1 cellular context compared by ENCODE assay signal in the genomic region with DNA sequence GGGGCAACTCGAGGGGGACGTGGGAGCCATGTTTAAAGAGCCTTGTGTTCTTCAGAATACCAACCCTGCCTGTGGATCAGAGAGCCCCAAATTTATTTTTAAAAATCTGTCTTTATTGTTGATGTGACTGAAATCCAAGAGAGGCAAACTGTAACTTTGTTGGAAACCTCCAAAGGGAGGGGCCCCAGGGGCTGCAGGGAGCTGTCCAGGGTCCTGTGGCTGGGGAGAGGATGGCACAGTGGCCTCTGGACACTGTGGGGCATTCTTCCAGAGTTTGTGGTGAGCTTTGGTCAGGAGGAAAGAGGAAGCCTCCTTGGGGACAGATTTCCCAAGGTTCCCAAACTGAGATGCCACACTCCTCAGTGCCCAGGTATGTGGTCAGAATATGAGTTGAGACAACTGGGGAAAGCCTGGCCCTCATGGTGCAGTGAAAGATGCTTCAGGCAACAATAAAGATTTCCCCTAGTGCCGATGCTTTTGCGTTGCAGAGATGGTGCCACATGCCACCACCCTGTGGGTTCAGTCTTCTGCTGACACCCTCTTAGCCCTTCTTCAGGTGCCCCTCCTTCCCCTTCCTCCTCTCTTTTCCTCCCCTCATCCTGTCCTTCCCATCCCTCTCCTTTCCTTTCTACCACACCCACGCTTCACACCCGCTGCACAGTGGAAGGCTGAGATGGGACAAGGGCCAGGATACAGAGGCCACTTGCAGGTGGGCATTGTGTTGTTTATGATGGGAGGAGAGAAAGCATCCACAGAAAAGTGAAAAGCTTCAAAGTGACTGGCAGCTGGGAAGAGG.
TF ChIP-seq lines count a peak whose summit lies in the region.

No MANE protein-coding gene starts in this region.

TF ChIP-seq in HepG2, 621 proteins besides CTCF, POLR2A, EP300 and RAD21 (continued from another document):
- no peak for TF ChIP-seq ZNF607 (CRISPR knock-in tag; IDR thresholded peaks at IDR 0.05; ENCODE audit: borderline replicate concordance)
- no peak for TF ChIP-seq NFKBIZ (CRISPR knock-in tag; IDR thresholded peaks at IDR 0.05)
- TF ChIP-seq, protein P1, sequence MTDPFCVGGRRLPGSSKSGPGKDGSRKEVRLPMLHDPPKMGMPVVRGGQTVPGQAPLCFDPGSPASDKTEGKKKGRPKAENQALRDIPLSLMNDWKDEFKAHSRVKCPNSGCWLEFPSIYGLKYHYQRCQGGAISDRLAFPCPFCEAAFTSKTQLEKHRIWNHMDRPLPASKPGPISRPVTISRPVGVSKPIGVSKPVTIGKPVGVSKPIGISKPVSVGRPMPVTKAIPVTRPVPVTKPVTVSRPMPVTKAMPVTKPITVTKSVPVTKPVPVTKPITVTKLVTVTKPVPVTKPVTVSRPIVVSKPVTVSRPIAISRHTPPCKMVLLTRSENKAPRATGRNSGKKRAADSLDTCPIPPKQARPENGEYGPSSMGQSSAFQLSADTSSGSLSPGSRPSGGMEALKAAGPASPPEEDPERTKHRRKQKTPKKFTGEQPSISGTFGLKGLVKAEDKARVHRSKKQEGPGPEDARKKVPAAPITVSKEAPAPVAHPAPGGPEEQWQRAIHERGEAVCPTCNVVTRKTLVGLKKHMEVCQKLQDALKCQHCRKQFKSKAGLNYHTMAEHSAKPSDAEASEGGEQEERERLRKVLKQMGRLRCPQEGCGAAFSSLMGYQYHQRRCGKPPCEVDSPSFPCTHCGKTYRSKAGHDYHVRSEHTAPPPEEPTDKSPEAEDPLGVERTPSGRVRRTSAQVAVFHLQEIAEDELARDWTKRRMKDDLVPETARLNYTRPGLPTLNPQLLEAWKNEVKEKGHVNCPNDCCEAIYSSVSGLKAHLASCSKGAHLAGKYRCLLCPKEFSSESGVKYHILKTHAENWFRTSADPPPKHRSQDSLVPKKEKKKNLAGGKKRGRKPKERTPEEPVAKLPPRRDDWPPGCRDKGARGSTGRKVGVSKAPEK (CRISPR knock-in tag; IDR thresholded peaks at IDR 0.05; ENCODE audit: borderline replicate concordance), result no peak
- TF ChIP-seq DMAP1 (CRISPR knock-in tag; IDR thresholded peaks at IDR 0.05), result no peak
- TF ChIP-seq, protein P2, sequence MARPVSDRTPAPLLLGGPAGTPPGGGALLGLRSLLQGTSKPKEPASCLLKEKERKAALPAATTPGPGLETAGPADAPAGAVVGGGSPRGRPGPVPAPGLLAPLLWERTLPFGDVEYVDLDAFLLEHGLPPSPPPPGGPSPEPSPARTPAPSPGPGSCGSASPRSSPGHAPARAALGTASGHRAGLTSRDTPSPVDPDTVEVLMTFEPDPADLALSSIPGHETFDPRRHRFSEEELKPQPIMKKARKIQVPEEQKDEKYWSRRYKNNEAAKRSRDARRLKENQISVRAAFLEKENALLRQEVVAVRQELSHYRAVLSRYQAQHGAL (CRISPR knock-in tag; IDR thresholded peaks at IDR 0.05; ENCODE audit: not compliant biosample characterization), result no peak
